In the genomic region with DNA sequence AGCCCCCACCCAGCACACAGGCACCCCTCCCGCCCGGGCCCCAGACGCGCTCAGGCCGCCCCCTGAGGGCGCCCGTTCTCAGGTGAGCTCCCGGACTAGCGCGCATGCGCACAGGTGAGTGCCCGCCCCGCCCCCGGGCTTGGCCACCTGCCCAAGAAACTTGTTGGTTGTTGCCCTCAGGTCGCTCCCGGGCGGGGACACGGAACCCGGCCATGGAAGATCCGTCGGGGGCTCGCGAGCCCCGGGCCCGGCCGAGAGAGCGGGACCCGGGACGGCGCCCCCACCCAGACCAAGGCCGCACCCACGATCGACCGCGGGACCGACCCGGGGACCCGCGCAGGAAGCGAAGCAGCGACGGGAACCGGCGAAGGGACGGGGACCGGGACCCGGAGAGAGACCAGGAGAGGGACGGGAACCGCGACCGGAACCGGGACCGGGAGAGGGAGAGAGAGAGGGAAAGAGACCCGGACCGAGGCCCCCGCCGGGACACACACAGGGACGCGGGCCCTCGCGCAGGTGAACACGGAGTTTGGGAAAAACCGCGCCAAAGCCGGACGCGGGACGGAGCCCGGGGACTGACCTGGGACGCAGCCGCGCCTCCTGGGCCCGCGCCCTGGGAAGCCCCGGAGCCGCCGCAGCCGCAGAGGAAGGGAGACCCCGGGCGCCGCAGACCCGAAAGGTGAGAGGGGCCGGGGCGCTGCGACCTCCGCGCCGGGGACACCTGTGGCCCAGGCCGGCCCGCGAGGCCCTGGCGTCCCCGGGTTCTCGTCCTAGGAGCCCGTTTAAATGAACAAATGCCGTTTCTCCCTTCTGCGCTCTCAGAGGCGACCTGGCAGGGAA, we compare ENCODE assay signal across 8 cellular contexts. TPM values are rescaled to one million over a fixed set of nuclear protein-coding genes. Genes with fewer than 3 reads are reported as not detected.
DNase-seq lines count a peak whose midpoint lies in the region; ATAC-seq and TF ChIP-seq lines count a peak whose summit lies in the region.

A gene with protein sequence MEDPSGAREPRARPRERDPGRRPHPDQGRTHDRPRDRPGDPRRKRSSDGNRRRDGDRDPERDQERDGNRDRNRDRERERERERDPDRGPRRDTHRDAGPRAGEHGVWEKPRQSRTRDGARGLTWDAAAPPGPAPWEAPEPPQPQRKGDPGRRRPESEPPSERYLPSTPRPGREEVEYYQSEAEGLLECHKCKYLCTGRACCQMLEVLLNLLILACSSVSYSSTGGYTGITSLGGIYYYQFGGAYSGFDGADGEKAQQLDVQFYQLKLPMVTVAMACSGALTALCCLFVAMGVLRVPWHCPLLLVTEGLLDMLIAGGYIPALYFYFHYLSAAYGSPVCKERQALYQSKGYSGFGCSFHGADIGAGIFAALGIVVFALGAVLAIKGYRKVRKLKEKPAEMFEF (plus strand): TSS at position 167 of the 840 bp plus-strand sequence. CDS start 46 bp downstream, at position 213.

- H3K9me3 ChIP-seq in hepatocyte (ENCODE audit: low read depth) (no peaks in the 10 kb centered on the region), skeletal muscle tissue (ENCODE audit: control insufficient read depth in 3 of 3, low read length in 3 of 3) (peaks cover 0 to 2% (median 0%) of the 10 kb centered on the region in 3 donors)

- DNase-seq in DMS53 treated with DMSO at 0.1 percent for 48 hours (lab: John Stamatoyannopoulos, UW; ENCODE audit: unreplicated experiment) (peak; percentile 46), NCI-H146 (lab: John Stamatoyannopoulos, UW) (peak; percentile 79), hepatocyte (ENCODE audit: low spot score) (peak; percentile 92), cortex of kidney (lab: John Stamatoyannopoulos, UW) (no peak)
- no peak for DNase-seq in activated T-helper 2 cell treated with anti-CD3 and anti-CD28 coated beads, Interferon-gamma antibody, Interleukin-2, Interleukin-4, amounts not matched to agents 10 μg/mL and 5 μg/mL and 100 μg/mL, durations not matched to agents 14 hours and 24 hours and 36 hours (ENCODE audit: low spot score)

- peaks cover 6% of the 10 kb centered on the region for H3K4me1 Mint-ChIP-seq in activated T-helper 2 cell treated with anti-CD3 and anti-CD28 coated beads, Interferon-gamma antibody, Interleukin-2, Interleukin-4, amounts not matched to agents 10 μg/mL and 5 μg/mL and 100 μg/mL, durations not matched to agents 14 hours and 24 hours and 36 hours (ENCODE audit: low read depth)

- H3K36me3 Mint-ChIP-seq in activated T-helper 2 cell treated with anti-CD3 and anti-CD28 coated beads, Interferon-gamma antibody, Interleukin-2, Interleukin-4, amounts not matched to agents 10 μg/mL and 5 μg/mL and 100 μg/mL, durations not matched to agents 14 hours and 24 hours and 36 hours (ENCODE audit: low read depth) = no peaks in the 10 kb centered on the region

- H3K4me1 ChIP-seq in hepatocyte (ENCODE audit: insufficient read depth) = no peaks in the 10 kb centered on the region
- peaks cover 3 to 6% (median 5%) of the 10 kb centered on the region in 3 donors for H3K4me1 ChIP-seq in skeletal muscle tissue (ENCODE audit: control insufficient read depth in 3 of 3, insufficient read depth in 3 of 3, low read length in 3 of 3)

- peaks cover 6% of the 10 kb centered on the region for H4K20me1 ChIP-seq in hepatocyte (ENCODE audit: insufficient read depth, poor library complexity, severe bottlenecking)

- intact Hi-C loops in activated T-helper 2 cell treated with anti-CD3 and anti-CD28 coated beads, Interferon-gamma antibody, Interleukin-2, Interleukin-4, amounts not matched to agents 10 μg/mL and 5 μg/mL and 100 μg/mL, durations not matched to agents 14 hours and 24 hours and 36 hours (cut with micrococcal nuclease) = no loop called here

- H3K9me2 ChIP-seq in hepatocyte (replicated peaks; ENCODE audit: insufficient read depth) = no peaks in the 10 kb centered on the region

- H3K4me3 ChIP-seq in hepatocyte (peak within 1 kb of the TSS; percentile 54), skeletal muscle tissue (ENCODE audit: low read length in 3 of 3) (peak within 1 kb of the TSS in 2 of 3 donors; percentile 40 to 45)

- no peaks in the 10 kb centered on the region for H3K9me3 Mint-ChIP-seq in activated T-helper 2 cell treated with anti-CD3 and anti-CD28 coated beads, Interferon-gamma antibody, Interleukin-2, Interleukin-4, amounts not matched to agents 10 μg/mL and 5 μg/mL and 100 μg/mL, durations not matched to agents 14 hours and 24 hours and 36 hours

- no peak within 1 kb of the TSS for H3K9ac ChIP-seq in skeletal muscle tissue (ENCODE audit: low read depth in 1 of 3, low read length in 3 of 3)

- H3K36me3 ChIP-seq in hepatocyte (replicated peaks; ENCODE audit: insufficient read depth, low read depth) = no peaks in the 10 kb centered on the region
- no peaks in the 10 kb centered on the region for H3K36me3 ChIP-seq in skeletal muscle tissue (ENCODE audit: control insufficient read depth in 3 of 3, insufficient read depth in 3 of 3, low read length in 3 of 3)

- H3K27ac Mint-ChIP-seq in activated T-helper 2 cell treated with anti-CD3 and anti-CD28 coated beads, Interferon-gamma antibody, Interleukin-2, Interleukin-4, amounts not matched to agents 10 μg/mL and 5 μg/mL and 100 μg/mL, durations not matched to agents 14 hours and 24 hours and 36 hours = no peak within 1 kb of the TSS

- H3K27ac ChIP-seq in hepatocyte (peak within 1 kb of the TSS; percentile 94), skeletal muscle tissue (ENCODE audit: low read depth, low read length) (no peak within 1 kb of the TSS)

- H3K27me3 ChIP-seq in hepatocyte (peaks cover 7% of the 10 kb centered on the region), skeletal muscle tissue (ENCODE audit: control insufficient read depth in 3 of 3, insufficient read depth in 3 of 3, low read length in 3 of 3) (peaks cover 27 to 34% (median 33%) of the 10 kb centered on the region in 3 donors)

- peaks cover 17% of the 10 kb centered on the region for H3K27me3 Mint-ChIP-seq in activated T-helper 2 cell treated with anti-CD3 and anti-CD28 coated beads, Interferon-gamma antibody, Interleukin-2, Interleukin-4, amounts not matched to agents 10 μg/mL and 5 μg/mL and 100 μg/mL, durations not matched to agents 14 hours and 24 hours and 36 hours (ENCODE audit: low read depth)

- ATAC-seq in GM18870 (IDR thresholded peaks at IDR 0.05; ENCODE audit: unreplicated experiment) (no peak), HG02852 (IDR thresholded peaks at IDR 0.05; ENCODE audit: unreplicated experiment) (no peak)

- 2% methylated on average over 76 of the region's 98 CpGs for WGBS in hepatocyte (ENCODE audit: low lambda C conversion rate, missing lambda C conversion rate)

- peak within 1 kb of the TSS; percentile 23 for H3K4me3 Mint-ChIP-seq in activated T-helper 2 cell treated with anti-CD3 and anti-CD28 coated beads, Interferon-gamma antibody, Interleukin-2, Interleukin-4, amounts not matched to agents 10 μg/mL and 5 μg/mL and 100 μg/mL, durations not matched to agents 14 hours and 24 hours and 36 hours (ENCODE audit: low read depth)

- peaks cover 18% of the 10 kb centered on the region for H3K79me2 ChIP-seq in hepatocyte

- peak within 1 kb of the TSS; percentile 92 for H3K4me2 ChIP-seq in hepatocyte

- H2AFZ ChIP-seq in hepatocyte = peak within 1 kb of the TSS; percentile 98

- peak; percentile 27 for TF ChIP-seq CTCF in hepatocyte (IDR thresholded peaks at IDR 0.05; ENCODE audit: poor library complexity)

RNA-seq across cellular contexts. Expression of the gene that starts here (rescaled TPM):
- not detected in 2 replicates for total RNA-seq in activated T-helper 2 cell treated with anti-CD3 and anti-CD28 coated beads, Interferon-gamma antibody, Interleukin-2, Interleukin-4, amounts not matched to agents 10 μg/mL and 5 μg/mL and 100 μg/mL, durations not matched to agents 14 hours and 24 hours and 36 hours
- 35.5 and 37.7 TPM in 2 replicates for total RNA-seq in hepatocyte
- polyA plus RNA-seq in hepatocyte = 42.5 and 52.7 TPM in 2 replicates
- not detected for total RNA-seq in skeletal muscle tissue

Comparison
In these comparisons a context has a peak if more than half of its experiments do, and no peak if none do; other contexts are left out.
1. RNA of the gene that starts here (total RNA-seq): 35.5 to 37.7 TPM in hepatocyte; not detected in activated T-helper 2 cell treated with anti-CD3 and anti-CD28 coated beads, Interferon-gamma antibody, Interleukin-2, Interleukin-4, amounts not matched to agents 10 μg/mL and 5 μg/mL and 100 μg/mL, durations not matched to agents 14 hours and 24 hours and 36 hours and not detected in skeletal muscle tissue (single experiment); every median in the first group is over 10 times any median in the second.
2. DNase-seq: peak in DMS53 treated with DMSO at 0.1 percent for 48 hours (single experiment), NCI-H146 (single experiment) and hepatocyte (single experiment); none in activated T-helper 2 cell treated with anti-CD3 and anti-CD28 coated beads, Interferon-gamma antibody, Interleukin-2, Interleukin-4, amounts not matched to agents 10 μg/mL and 5 μg/mL and 100 μg/mL, durations not matched to agents 14 hours and 24 hours and 36 hours (single experiment) and cortex of kidney (single experiment).